Comparison of ENCODE assay signal across 21 cellular contexts in genomic region chr18:73365018-73365417, GRCh38.
DNase-seq lines count a peak whose midpoint lies in the region; ATAC-seq and TF ChIP-seq lines count a peak whose summit lies in the region.
"Had no signal": no experiment of that assay in that cellular context is flagged by ENCODE, and none has a peak within 500 bp of the region (broad histone marks: within the 10 kb centered on the region; RNA-seq: fewer than 3 reads in every experiment).

No MANE protein-coding gene starts in this region.

- H3K27me3 ChIP-seq in ACC112 (ENCODE audit: insufficient read depth, low read length): no peaks in the 10 kb centered on the region

- peak overlapping the region; percentile 82 for H3K27ac Mint-ChIP-seq in HFFc6
- H3K27ac Mint-ChIP-seq: CD8-positive, alpha-beta memory T cell; nephron had no signal

- peaks cover 29% of the 10 kb centered on the region for H3K4me1 Mint-ChIP-seq in HFFc6 (ENCODE audit: low read depth)
- H3K4me1 Mint-ChIP-seq: CD8-positive, alpha-beta memory T cell; nephron had no signal

- no peaks in the 10 kb centered on the region for H3K4me1 ChIP-seq in ACC112 (ENCODE audit: control insufficient read depth, insufficient read depth, low read length, unreplicated experiment)
- H3K4me1 ChIP-seq: psoas muscle had no signal

- H3K36me3 Mint-ChIP-seq in HFFc6 (ENCODE audit: low read depth): 0 out of 2 replicates have a peak, but pooled peaks cover 3% of the 10 kb centered on the region
- H3K36me3 Mint-ChIP-seq: CD8-positive, alpha-beta memory T cell had no signal

- H3K4me3 Mint-ChIP-seq in HFFc6: peak overlapping the region; percentile 55
- H3K4me3 Mint-ChIP-seq: CD8-positive, alpha-beta memory T cell; nephron had no signal

- intact Hi-C loops in left colon (cut with DNase I, micrococcal nuclease): no loop called here

- H2AFZ ChIP-seq in ACC112 (ENCODE audit: low read length, unreplicated experiment): no peak overlapping the region

- H3K27me3 Mint-ChIP-seq in HFFc6 (ENCODE audit: insufficient read depth): no peaks in the 10 kb centered on the region
- H3K27me3 Mint-ChIP-seq: CD8-positive, alpha-beta memory T cell had no signal

- peak overlapping the region; percentile 35 for H3K27ac ChIP-seq in ACC112 (ENCODE audit: low read depth, low read length)
- H3K27ac ChIP-seq: epithelial cell of prostate, psoas muscle had no signal

- H3K4me3 ChIP-seq in ACC112 (ENCODE audit: low read depth, low read length) (no peak overlapping the region), foreskin fibroblast (ENCODE audit: low read depth in 1 of 2, low read length in 2 of 2) (no peak overlapping the region)
- H3K4me3 ChIP-seq: psoas muscle had no signal

- no peaks in the 10 kb centered on the region; the same call in 1 of the 2 replicates for H3K9me3 Mint-ChIP-seq in HFFc6
- H3K9me3 Mint-ChIP-seq: nephron had no signal

- H3K79me2 ChIP-seq in ACC112 (ENCODE audit: control insufficient read depth, insufficient read depth, low read length, unreplicated experiment): no peaks in the 10 kb centered on the region

- ATAC-seq in left colon (no peak), HG03135 (IDR thresholded peaks at IDR 0.05; ENCODE audit: unreplicated experiment) (no peak)
- ATAC-seq: HepG2; psoas muscle; stimulated activated naive CD8-positive, alpha-beta T cell treated with anti-CD3 and anti-CD28 coated beads, Interleukin-15, Interleukin-2, amounts not matched to agents 100 U/mL and 50 U/mL, for 24 hours had no signal

- DNase-seq in HFFc6: peak; percentile 92
- peak; percentile 56 for DNase-seq in amniotic stem cell (lab: John Stamatoyannopoulos, UW)
- peak; percentile 82 to 87 for DNase-seq in foreskin fibroblast
- DNase-seq in dermis blood vessel endothelial cell: no peak
- no peak for DNase-seq in hippocampal formation (lab: John Stamatoyannopoulos, UW)
- no peak for DNase-seq in left colon
- DNase-seq: activated effector memory CD4-positive, alpha-beta T cell treated with Interleukin-2 at 50 U/mL for 16 hours; CD8-positive, alpha-beta memory T cell; DND-41; NCI-H2081; NCI-H524; psoas muscle; SIG-M5; stimulated activated CD4-positive, alpha-beta T cell treated with anti-CD3 and anti-CD28 coated beads, Interleukin-15, amount 100 ng/mL, for 24 hours; stimulated activated naive CD8-positive, alpha-beta T cell treated with anti-CD3 and anti-CD28 coated beads, Interleukin-15, Interleukin-2, amounts not matched to agents 100 U/mL and 50 U/mL, for 24 hours; trophoblast cell had no signal

- no peak for TF ChIP-seq CTCF in HFFc6 (IDR thresholded peaks at IDR 0.05)
- TF ChIP-seq CTCF in foreskin fibroblast (IDR thresholded peaks at IDR 0.05; ENCODE audit: low read depth, low read length): no peak

- H3K36me3 ChIP-seq in ACC112 (ENCODE audit: insufficient read depth, low read length): no peaks in the 10 kb centered on the region

Comparison
In these comparisons a context has a peak if more than half of its experiments do, and no peak if none do; other contexts are left out.
1. DNase-seq: peak in HFFc6 (single experiment), amniotic stem cell (single experiment) and foreskin fibroblast (2 of 2); none in dermis blood vessel endothelial cell (single experiment), hippocampal formation (0 of 2) and left colon (0 of 2).